Comparison of ENCODE assay signal across 12 cellular contexts in the genomic region with DNA sequence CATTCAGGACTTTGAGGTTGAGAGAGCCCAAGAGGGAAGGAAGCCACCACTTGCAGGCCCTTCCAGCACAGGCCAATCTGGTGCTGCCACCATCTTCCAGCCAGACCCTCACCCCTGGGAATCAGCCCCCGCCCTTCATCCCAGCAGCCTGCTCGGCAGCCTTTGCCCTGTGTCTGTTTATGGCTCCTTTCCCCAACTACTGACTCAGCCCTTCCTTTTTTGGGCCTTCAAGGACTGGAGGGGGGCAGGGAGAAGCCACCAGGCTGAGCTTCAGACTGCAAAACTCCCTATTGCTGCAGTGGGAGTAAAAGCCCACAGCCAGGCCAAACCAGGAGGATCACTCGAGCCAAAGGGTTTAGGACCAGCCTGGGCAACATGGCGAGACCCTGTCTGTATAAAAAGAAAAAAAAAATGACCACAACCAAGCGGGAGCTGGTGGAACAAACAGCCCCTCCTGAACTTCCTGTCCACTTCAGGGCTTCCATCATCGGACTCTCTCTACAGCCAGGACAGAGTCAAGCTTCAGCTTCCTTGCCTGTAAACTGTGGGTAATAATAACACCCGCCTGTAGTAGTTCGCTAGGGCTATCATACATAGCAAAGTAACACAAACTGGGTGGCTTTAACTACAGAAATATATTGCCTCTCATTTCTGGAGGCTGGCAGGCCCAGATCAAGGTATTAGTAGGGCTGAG.
DNase-seq lines count a peak whose midpoint lies in the region; ATAC-seq, FAIRE-seq and TF ChIP-seq lines count a peak whose summit lies in the region.
"Had no signal": no experiment of that assay in that cellular context is flagged by ENCODE, and none has a peak within 500 bp of the region (broad histone marks: within the 10 kb centered on the region; RNA-seq: fewer than 3 reads in every experiment).

No MANE protein-coding gene starts in this region.

- FAIRE-seq in astrocyte (lab: Jason Lieb, UNC), result no peak

- no peak for TF ChIP-seq CTCF in astrocyte (IDR thresholded peaks at IDR 0.05; ENCODE audit: insufficient read depth, low read depth, low read length)
- no peak for TF ChIP-seq CTCF in gastrocnemius medialis (IDR thresholded peaks at IDR 0.05 in 4 of 5, conservative IDR thresholded peaks at IDR 0.05 in 1 of 5)

- no peaks in the 10 kb centered on the region for H3K9me3 ChIP-seq in astrocyte (ENCODE audit: insufficient read depth, low read depth, low read length)
- H3K9me3 ChIP-seq in gastrocnemius medialis, result no peaks in the 10 kb centered on the region

- H3K79me2 ChIP-seq in astrocyte (ENCODE audit: insufficient read depth, low read length), result no peaks in the 10 kb centered on the region

- TF ChIP-seq POLR2A in gastrocnemius medialis (IDR thresholded peaks at IDR 0.05), result no peak

- H3K27ac Mint-ChIP-seq in astrocyte (ENCODE audit: unreplicated experiment), result peak overlapping the region; percentile 85
- H3K27ac Mint-ChIP-seq: activated naive CD8-positive, alpha-beta T cell treated with anti-CD3 and anti-CD28 coated beads, Interleukin-2, amount 10 ng/mL, durations not matched to agents 7 days and 5 days; stimulated activated naive B cell treated with anti-CD40 and anti-IgM and Interleukin-4, amounts not matched to agents 10 μg/mL and 1 μg/mL and 100 μg/mL, for 72 hours had no signal

- peaks cover 22% of the 10 kb centered on the region for H3K4me1 ChIP-seq in astrocyte (ENCODE audit: insufficient read depth, low read length)
- H3K4me1 ChIP-seq in gastrocnemius medialis, result peaks cover 24 to 30% of the 10 kb centered on the region in 2 donors

- H3K4me2 ChIP-seq in astrocyte (ENCODE audit: low read length), result peak overlapping the region; percentile 21

- in situ Hi-C loops in gastrocnemius medialis (cut with MboI; ENCODE audit: low sequenced_read_pairs in 4 of 4), result no loop called here

- no peaks in the 10 kb centered on the region for H3K27me3 Mint-ChIP-seq in astrocyte (ENCODE audit: low read depth, unreplicated experiment)
- peaks cover 6% of the 10 kb centered on the region for H3K27me3 Mint-ChIP-seq in activated T-cell treated with anti-CD3 and anti-CD28 coated beads, Interleukin-2, amount 50 U/mL, for 4 hours (ENCODE audit: low read depth)
- H3K27me3 Mint-ChIP-seq: stimulated activated naive B cell treated with anti-CD40 and anti-IgM and Interleukin-4, amounts not matched to agents 10 μg/mL and 1 μg/mL and 100 μg/mL, for 72 hours had no signal

- H3K36me3 ChIP-seq in astrocyte (ENCODE audit: insufficient read depth, low read length) (no peaks in the 10 kb centered on the region), gastrocnemius medialis (no peaks in the 10 kb centered on the region)

- peak overlapping the region; percentile 67 for H2AFZ ChIP-seq in astrocyte (ENCODE audit: low read depth, low read length)

- H3K9ac ChIP-seq in astrocyte (ENCODE audit: low read length), result no peak overlapping the region

- no peak overlapping the region for H3K4me3 Mint-ChIP-seq in astrocyte (ENCODE audit: unreplicated experiment)
- no peak overlapping the region for H3K4me3 Mint-ChIP-seq in activated T-cell treated with anti-CD3 and anti-CD28 coated beads, Interleukin-2, amount 50 U/mL, for 4 hours
- H3K4me3 Mint-ChIP-seq: activated naive CD8-positive, alpha-beta T cell treated with anti-CD3 and anti-CD28 coated beads, Interleukin-2, amount 10 ng/mL, durations not matched to agents 7 days and 5 days; stimulated activated naive B cell treated with anti-CD40 and anti-IgM and Interleukin-4, amounts not matched to agents 10 μg/mL and 1 μg/mL and 100 μg/mL, for 72 hours had no signal

- no peaks in the 10 kb centered on the region for H4K20me1 ChIP-seq in astrocyte (ENCODE audit: insufficient read depth, low read length)

- H3K4me3 ChIP-seq in astrocyte (ENCODE audit: insufficient read depth, low read depth, low read length) (no peak overlapping the region), gastrocnemius medialis (no peak overlapping the region)

- peak; percentile 85 for DNase-seq in GM03348 (ENCODE audit: low spot score)
- DNase-seq in astrocyte (ENCODE audit: low read depth), result peak; percentile 61
- peak; percentile 73 for DNase-seq in hepatic stellate cell (ENCODE audit: low spot score)
- peak in 1 of 2 donors; percentile 74 for DNase-seq in gastrocnemius medialis
- DNase-seq in DMS53 treated with DMSO at 0.1 percent for 48 hours (lab: John Stamatoyannopoulos, UW; ENCODE audit: unreplicated experiment), result no peak
- DNase-seq in medulla oblongata (ENCODE audit: extremely low spot score), result no peak
- DNase-seq in NCI-H2171 (lab: John Stamatoyannopoulos, UW), result no peak
- DNase-seq in activated T-cell treated with anti-CD3 and anti-CD28 coated beads, Interleukin-2, amount 50 U/mL, for 4 hours, result no peak
- DNase-seq: activated naive CD8-positive, alpha-beta T cell treated with anti-CD3 and anti-CD28 coated beads, Interleukin-2, amount 10 ng/mL, durations not matched to agents 7 days and 5 days; NCI-H774; retina; stimulated activated naive B cell treated with anti-CD40 and anti-IgM and Interleukin-4, amounts not matched to agents 10 μg/mL and 1 μg/mL and 100 μg/mL, for 72 hours had no signal

- H3K27me3 ChIP-seq in astrocyte (ENCODE audit: insufficient read depth, low read length) (no peaks in the 10 kb centered on the region), gastrocnemius medialis (no peaks in the 10 kb centered on the region)

- H3K36me3 Mint-ChIP-seq in astrocyte (ENCODE audit: low read depth, unreplicated experiment), result no peaks in the 10 kb centered on the region
- H3K36me3 Mint-ChIP-seq in activated T-cell treated with anti-CD3 and anti-CD28 coated beads, Interleukin-2, amount 50 U/mL, for 4 hours (ENCODE audit: insufficient read depth), result no peaks in the 10 kb centered on the region
- H3K36me3 Mint-ChIP-seq: activated naive CD8-positive, alpha-beta T cell treated with anti-CD3 and anti-CD28 coated beads, Interleukin-2, amount 10 ng/mL, durations not matched to agents 7 days and 5 days; stimulated activated naive B cell treated with anti-CD40 and anti-IgM and Interleukin-4, amounts not matched to agents 10 μg/mL and 1 μg/mL and 100 μg/mL, for 72 hours had no signal

- no peaks in the 10 kb centered on the region for H3K9me3 Mint-ChIP-seq in astrocyte (ENCODE audit: unreplicated experiment)
- H3K9me3 Mint-ChIP-seq in activated T-cell treated with anti-CD3 and anti-CD28 coated beads, Interleukin-2, amount 50 U/mL, for 4 hours, result no peaks in the 10 kb centered on the region
- H3K9me3 Mint-ChIP-seq: activated naive CD8-positive, alpha-beta T cell treated with anti-CD3 and anti-CD28 coated beads, Interleukin-2, amount 10 ng/mL, durations not matched to agents 7 days and 5 days; stimulated activated naive B cell treated with anti-CD40 and anti-IgM and Interleukin-4, amounts not matched to agents 10 μg/mL and 1 μg/mL and 100 μg/mL, for 72 hours had no signal

- peak; percentile 78 to 83 for ATAC-seq in gastrocnemius medialis
- ATAC-seq in activated T-cell treated with anti-CD3 and anti-CD28 coated beads, Interleukin-2, amount 50 U/mL, for 4 hours, result no peak
- ATAC-seq: stimulated activated naive B cell treated with anti-CD40 and anti-IgM and Interleukin-4, amounts not matched to agents 10 μg/mL and 1 μg/mL and 100 μg/mL, for 72 hours had no signal

- peaks cover 23% of the 10 kb centered on the region for H3K4me1 Mint-ChIP-seq in astrocyte (ENCODE audit: low read depth, unreplicated experiment)
- H3K4me1 Mint-ChIP-seq in activated T-cell treated with anti-CD3 and anti-CD28 coated beads, Interleukin-2, amount 50 U/mL, for 4 hours (ENCODE audit: low read depth), result no peaks in the 10 kb centered on the region
- H3K4me1 Mint-ChIP-seq: activated naive CD8-positive, alpha-beta T cell treated with anti-CD3 and anti-CD28 coated beads, Interleukin-2, amount 10 ng/mL, durations not matched to agents 7 days and 5 days had no signal

- H3K27ac ChIP-seq in astrocyte (ENCODE audit: low read depth, low read length) (peak overlapping the region; percentile 41), gastrocnemius medialis (peak overlapping the region; percentile 67 to 84 (median 80))

- intact Hi-C loops in gastrocnemius medialis (cut with DNase I; ENCODE audit: low total_unique reads), result no loop called here

Comparison
In these comparisons a context has a peak if more than half of its experiments do, and no peak if none do; other contexts are left out.
1. DNase-seq: peak in GM03348 (single experiment), astrocyte (single experiment) and hepatic stellate cell (single experiment); none in DMS53 treated with DMSO at 0.1 percent for 48 hours (single experiment), medulla oblongata (single experiment), NCI-H2171 (single experiment) and activated T-cell treated with anti-CD3 and anti-CD28 coated beads, Interleukin-2, amount 50 U/mL, for 4 hours (single experiment).
2. ATAC-seq: peak in gastrocnemius medialis (2 of 2); none in activated T-cell treated with anti-CD3 and anti-CD28 coated beads, Interleukin-2, amount 50 U/mL, for 4 hours (0 of 2).